ENCODE assay signal across 8 cellular contexts in the genomic region with DNA sequence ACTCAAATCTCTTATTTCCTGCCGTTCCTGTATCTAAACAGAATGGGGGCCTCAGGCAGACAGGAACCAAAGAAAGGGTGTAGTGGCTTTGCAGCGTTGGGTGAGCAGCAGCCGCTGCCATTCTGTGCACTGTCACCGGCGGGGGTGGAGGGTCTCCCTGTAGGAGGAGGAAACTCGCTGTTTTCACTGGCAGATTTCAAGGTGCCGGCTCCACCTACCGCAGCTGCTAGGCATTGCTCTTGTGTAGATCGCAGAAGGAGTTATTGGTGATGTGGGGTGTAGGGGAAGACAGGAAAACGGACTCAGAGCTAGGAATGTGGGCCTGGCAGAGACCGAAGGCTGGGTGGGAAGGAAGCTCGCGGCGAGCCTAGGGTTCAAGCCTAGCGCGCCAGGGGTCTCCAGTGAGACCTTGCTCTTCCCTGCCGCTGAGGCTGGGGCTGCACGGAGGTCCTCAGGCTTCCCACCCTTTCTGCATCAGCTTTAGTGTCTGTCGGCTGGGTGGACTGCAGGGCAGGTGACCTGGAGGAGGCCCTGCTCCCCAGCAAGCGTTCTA. TPM values are rescaled to one million over a fixed set of nuclear protein-coding genes. Genes with fewer than 3 reads are reported as not detected.
DNase-seq lines count a peak whose midpoint lies in the region; ATAC-seq and TF ChIP-seq lines count a peak whose summit lies in the region.

No MANE protein-coding gene starts in this region.

- intact Hi-C loops in adrenal gland (cut with DNase I) (loop anchor here (5.0 to 10.0 kb wide), 3 partner anchors 70 to 250 kb away; a partner anchor contains a TSS), left ventricle myocardium superior (cut with micrococcal nuclease) (no loop called here), psoas muscle (cut with DNase I) (loop anchor here in 1 of 2 donors (5.0 kb wide), 1 partner anchor 68 kb away; no protein-coding TSS in a partner anchor), upper lobe of right lung (cut with DNase I) (no loop called here)

- TF ChIP-seq CTCF in adrenal gland (IDR thresholded peaks at IDR 0.05), result peak; percentile 59 to 86 (median 78)
- peak; percentile 67 for TF ChIP-seq CTCF in psoas muscle (IDR thresholded peaks at IDR 0.05)
- peak; percentile 55 for TF ChIP-seq CTCF in upper lobe of right lung (IDR thresholded peaks at IDR 0.05)

- no peak for TF ChIP-seq POLR2A in adrenal gland (IDR thresholded peaks at IDR 0.05)

- WGBS in adrenal gland, 4 donors, result 0 to 4% (median 3%) methylated on average over 12 to 20 of the region's 20 CpGs
- WGBS in psoas muscle, 3 donors, result 2 to 3% (median 3%) methylated on average over 20 of the region's 20 CpGs

- H3K27ac ChIP-seq in adrenal gland (no peak overlapping the region), psoas muscle (no peak overlapping the region), upper lobe of right lung (no peak overlapping the region)

- H3K36me3 ChIP-seq in adrenal gland (replicated peaks in 1 of 2), result no peaks in the 10 kb centered on the region
- H3K36me3 ChIP-seq in psoas muscle (ENCODE audit: insufficient read depth in 1 of 2, low read depth in 1 of 2), result peaks cover 0 to 13% of the 10 kb centered on the region in 2 donors
- peaks cover 5% of the 10 kb centered on the region for H3K36me3 ChIP-seq in upper lobe of right lung

- no peaks in the 10 kb centered on the region for H3K27me3 ChIP-seq in adrenal gland
- H3K27me3 ChIP-seq in psoas muscle (ENCODE audit: insufficient read depth in 3 of 3, low read length in 2 of 3), result no peaks in the 10 kb centered on the region
- no peaks in the 10 kb centered on the region for H3K27me3 ChIP-seq in upper lobe of right lung

- H3K4me3 ChIP-seq in adrenal gland (peak overlapping the region in 2 of 4 donors; percentile 5 to 58), psoas muscle (peak overlapping the region; percentile 61), upper lobe of right lung (peak overlapping the region; percentile 30)

- H3K4me1 ChIP-seq in adrenal gland (replicated peaks in 1 of 2), result peaks cover 8 to 16% of the 10 kb centered on the region in 2 donors
- peaks cover 11% of the 10 kb centered on the region for H3K4me1 ChIP-seq in psoas muscle
- peaks cover 9% of the 10 kb centered on the region for H3K4me1 ChIP-seq in upper lobe of right lung

- H3K9me3 ChIP-seq in adrenal gland (replicated peaks in 1 of 3) (no peaks in the 10 kb centered on the region), psoas muscle (no peaks in the 10 kb centered on the region), upper lobe of right lung (no peaks in the 10 kb centered on the region)

- peak; percentile 91 for DNase-seq in GM03348 (ENCODE audit: low spot score)
- DNase-seq in NAMALWA (ENCODE audit: low spot score), result peak; percentile 75
- peak; percentile 68 for DNase-seq in SW480 (ENCODE audit: low spot score)
- peak; percentile 74 to 92 (median 86) for DNase-seq in adrenal gland
- DNase-seq in left ventricle myocardium superior, result peak; percentile 83
- DNase-seq in psoas muscle, result peak; percentile 78 to 79
- DNase-seq in upper lobe of right lung, result peak; percentile 82

- ATAC-seq in left ventricle myocardium superior (peak; percentile 91), psoas muscle (peak; percentile 81 to 92 (median 89)), upper lobe of right lung (peak; percentile 91), GM21423 (IDR thresholded peaks at IDR 0.05; ENCODE audit: unreplicated experiment) (no peak)

RNA-seq across cellular contexts. Expression of a gene that starts 20.8 kb away (rescaled TPM):
- 100 to 1,000 TPM in 7 of 8 donors, 10 to 100 TPM in 1; 78.6 to 299 (median 180) TPM for total RNA-seq in adrenal gland
- polyA plus RNA-seq in adrenal gland, result 100 to 1,000 TPM; 156 to 256 (median 235) TPM
- 850 TPM for total RNA-seq in left ventricle myocardium superior
- total RNA-seq in psoas muscle, result 100 to 1,000 TPM; 294 to 473 (median 332) TPM
- 100 to 1,000 TPM; 521 to 680 (median 593) TPM for polyA plus RNA-seq in psoas muscle
- 107 TPM for total RNA-seq in upper lobe of right lung

Comparison
In these comparisons a context has a peak if more than half of its experiments do, and no peak if none do; other contexts are left out.
1. intact Hi-C loops: an anchor here in adrenal gland (5.0 to 10.0 kb wide); none called in left ventricle myocardium superior and upper lobe of right lung.